ENCODE assay signal across 8 cellular contexts in genomic region chr16:57039148-57039812, GRCh38. TPM values are rescaled to one million over a fixed set of nuclear protein-coding genes. Genes with fewer than 3 reads are reported as not detected.
DNase-seq lines count a peak whose midpoint lies in the region; ATAC-seq and TF ChIP-seq lines count a peak whose summit lies in the region.

No MANE protein-coding gene starts in this region.

- peaks cover 0 to 88% (median 20%) of the 10 kb centered on the region in 3 donors for H3K36me3 ChIP-seq in esophagus squamous epithelium

- ATAC-seq in GM21390 (IDR thresholded peaks at IDR 0.05; ENCODE audit: unreplicated experiment), result no peak

- intact Hi-C loops in activated naive CD4-positive, alpha-beta T cell treated with anti-CD3 and anti-CD28 coated beads for 36 hours (cut with micrococcal nuclease), result no loop called here
- intact Hi-C loops in esophagus squamous epithelium (cut with DNase I), result no loop called here

- peak overlapping the region; percentile 2 to 60 (median 33) for H3K27ac ChIP-seq in esophagus squamous epithelium
- H3K27ac ChIP-seq in substantia nigra (ENCODE audit: low read depth, low read length, poor library complexity, severe bottlenecking), result peak overlapping the region; percentile 51

- peaks cover 92% of the 10 kb centered on the region for H3K4me1 Mint-ChIP-seq in activated naive CD4-positive, alpha-beta T cell treated with anti-CD3 and anti-CD28 coated beads for 36 hours (ENCODE audit: low read depth)

- peak; percentile 62 for DNase-seq in activated naive CD4-positive, alpha-beta T cell treated with anti-CD3 and anti-CD28 coated beads for 36 hours
- DNase-seq in activated naive CD4-positive, alpha-beta T cell treated with anti-CD3 and anti-CD28 coated beads, Interleukin-2, amount 50 U/mL, for 16 hours, result no peak
- peak; percentile 92 for DNase-seq in NOMO-1 treated with dmso at 0.1 percent for 144 hours (lab: John Stamatoyannopoulos, UW; ENCODE audit: unreplicated experiment)
- DNase-seq in esophagus squamous epithelium (lab: John Stamatoyannopoulos, UW), result no peak
- peak in 2 of 49 donors; percentile 7 to 8 for DNase-seq in substantia nigra (lab: John Stamatoyannopoulos, UW)
- no peak for DNase-seq in NCI-H226
- no peak for DNase-seq in HEK293T (ENCODE audit: extremely low spot score)

- H3K9me3 ChIP-seq in esophagus squamous epithelium, result no peaks in the 10 kb centered on the region

- H3K4me3 Mint-ChIP-seq in activated naive CD4-positive, alpha-beta T cell treated with anti-CD3 and anti-CD28 coated beads for 36 hours, result peak overlapping the region; percentile 13

- peaks cover 63% of the 10 kb centered on the region for H3K36me3 Mint-ChIP-seq in activated naive CD4-positive, alpha-beta T cell treated with anti-CD3 and anti-CD28 coated beads for 36 hours (ENCODE audit: low read depth)

- H3K27me3 ChIP-seq in esophagus squamous epithelium, result no peaks in the 10 kb centered on the region

- TF ChIP-seq POLR2A in esophagus squamous epithelium (IDR thresholded peaks at IDR 0.05), result no peak

- no peaks in the 10 kb centered on the region for H3K9me3 Mint-ChIP-seq in activated naive CD4-positive, alpha-beta T cell treated with anti-CD3 and anti-CD28 coated beads for 36 hours

- peak overlapping the region; percentile 98 for H3K27ac Mint-ChIP-seq in activated naive CD4-positive, alpha-beta T cell treated with anti-CD3 and anti-CD28 coated beads for 36 hours

- H3K27me3 Mint-ChIP-seq in activated naive CD4-positive, alpha-beta T cell treated with anti-CD3 and anti-CD28 coated beads for 36 hours (ENCODE audit: low read depth), result no peaks in the 10 kb centered on the region

- POLR2A ChIA-PET in HEK293T (lab: Yijun Ruan, JAX), result no interaction called here

- H3K4me3 ChIP-seq in esophagus squamous epithelium, result no peak overlapping the region

- 53 to 65% methylated on average over 5 of the region's 5 CpGs for WGBS in esophagus squamous epithelium, 2 donors

- TF ChIP-seq CTCF in esophagus squamous epithelium (IDR thresholded peaks at IDR 0.05), result no peak

- H3K4me1 ChIP-seq in esophagus squamous epithelium, result peaks cover 4 to 33% (median 14%) of the 10 kb centered on the region in 3 donors

- CTCF ChIA-PET in activated naive CD4-positive, alpha-beta T cell treated with anti-CD3 and anti-CD28 coated beads for 36 hours (lab: Charles Lee), result interaction anchor here (0.8 to 5.7 kb wide), 6 partner anchors 15 to 88 kb away, joined by 3 to 39 read pairs (median 3); no protein-coding TSS in a partner anchor
- CTCF ChIA-PET in HEK293T (lab: Yijun Ruan, JAX), result no interaction called here

TF ChIP-seq in HEK293T, 16 proteins besides CTCF, POLR2A, EP300 and RAD21:
- TF ChIP-seq LEF1 (IDR thresholded peaks at IDR 0.05; ENCODE audit: borderline replicate concordance) (no peak), FOXM1 (IDR thresholded peaks at IDR 0.05; ENCODE audit: borderline replicate concordance) (no peak), PKNOX1 (IDR thresholded peaks at IDR 0.05) (no peak), FOXK2 (IDR thresholded peaks at IDR 0.05) (no peak), ZNF384 (IDR thresholded peaks at IDR 0.05) (no peak), BHLHE40 (IDR thresholded peaks at IDR 0.05; ENCODE audit: borderline replicate concordance) (no peak), ELF4 (IDR thresholded peaks at IDR 0.05) (no peak), L3MBTL2 (conservative IDR thresholded peaks at IDR 0.05) (no peak), TARDBP (IDR thresholded peaks at IDR 0.05) (no peak), SP1 (IDR thresholded peaks at IDR 0.05) (no peak), FOXA1 (IDR thresholded peaks at IDR 0.05) (no peak), NFRKB (IDR thresholded peaks at IDR 0.05) (no peak), SUZ12 (IDR thresholded peaks at IDR 0.05) (no peak)
TF ChIP-seq in HEK293T: peak in this region for 0.

RNA-seq across cellular contexts. Expression of gene NLRC5, which starts 49.9 kb away (rescaled TPM):
- total RNA-seq in activated naive CD4-positive, alpha-beta T cell treated with anti-CD3 and anti-CD28 coated beads for 36 hours, result 100 to 1,000 TPM; 104 to 119 TPM
- total RNA-seq in esophagus squamous epithelium, result 10 to 100 TPM in 3 of 4 donors, 1 to 10 TPM in 1; 7.7 to 25.2 (median 14.1) TPM

RNA-seq across cellular contexts. Expression of gene CPNE2, which starts 53.1 kb away (rescaled TPM):
- total RNA-seq in activated naive CD4-positive, alpha-beta T cell treated with anti-CD3 and anti-CD28 coated beads for 36 hours, result 1 to 10 TPM; 5.1 TPM
- 10 to 100 TPM; 12.2 to 21.4 (median 17.8) TPM for total RNA-seq in esophagus squamous epithelium

Comparison
In these comparisons a context has a peak if more than half of its experiments do, and no peak if none do; other contexts are left out.
1. DNase-seq: peak in activated naive CD4-positive, alpha-beta T cell treated with anti-CD3 and anti-CD28 coated beads for 36 hours (single experiment) and NOMO-1 treated with dmso at 0.1 percent for 144 hours (single experiment); none in activated naive CD4-positive, alpha-beta T cell treated with anti-CD3 and anti-CD28 coated beads, Interleukin-2, amount 50 U/mL, for 16 hours (single experiment), esophagus squamous epithelium (single experiment), NCI-H226 (single experiment) and HEK293T (single experiment).
2. RNA of gene NLRC5, which starts 49.9 kb away (total RNA-seq): 104 to 119 TPM in activated naive CD4-positive, alpha-beta T cell treated with anti-CD3 and anti-CD28 coated beads for 36 hours; 7.7 to 25.2 TPM in esophagus squamous epithelium; every median in the first group is over 4 times any median in the second.